Comparison of ENCODE assay signal across 12 cellular contexts in genomic region chr9:110110154-110110553, GRCh38.
A peak's percentile ranks its signal among the peaks of the same experiment; 100 is the strongest.
DNase-seq lines count a peak whose midpoint lies in the region; ATAC-seq, FAIRE-seq and TF ChIP-seq lines count a peak whose summit lies in the region.
"Had no signal": no experiment of that assay in that cellular context is flagged by ENCODE, and none has a peak within 500 bp of the region (broad histone marks: within the 10 kb centered on the region; RNA-seq: fewer than 3 reads in every experiment).

No MANE protein-coding gene starts in this region.

- H3K27me3 ChIP-seq in spleen (replicated peaks in 1 of 7) = no peaks in the 10 kb centered on the region
- H3K27me3 ChIP-seq: right atrium auricular region had no signal

- no peak for FAIRE-seq in GM12892 (lab: Jason Lieb, UNC)
- FAIRE-seq: astrocyte had no signal

- H3K27ac ChIP-seq in spleen = peak overlapping the region in 5 of 8 donors; percentile 11 to 64 (median 49)
- H3K27ac ChIP-seq: epithelial cell of prostate, right atrium auricular region had no signal

- peak; percentile 60 for ATAC-seq in GM19025 (IDR thresholded peaks at IDR 0.05; ENCODE audit: low read depth, unreplicated experiment)
- ATAC-seq in GM21825 (IDR thresholded peaks at IDR 0.05; ENCODE audit: unreplicated experiment) = peak; percentile 82
- ATAC-seq in HG03457 (IDR thresholded peaks at IDR 0.05; ENCODE audit: unreplicated experiment) = peak; percentile 60

- peaks cover 12 to 90% (median 54%) of the 10 kb centered on the region in 6 donors for H3K4me1 ChIP-seq in spleen

- no peaks in the 10 kb centered on the region for H3K9me3 ChIP-seq in spleen
- H3K9me3 ChIP-seq: right atrium auricular region had no signal

- intact Hi-C loops in spleen (cut with DNase I; ENCODE audit: low total_unique reads) = no loop called here

- TF ChIP-seq CTCF in spleen (IDR thresholded peaks at IDR 0.05 in 8 of 11, conservative IDR thresholded peaks at IDR 0.05 in 3 of 11) = no peak

- 59 to 80% (median 60%) methylated on average over 2 of the region's 2 CpGs for WGBS in spleen, 5 donors

- no peak for TF ChIP-seq POLR2A in spleen (IDR thresholded peaks at IDR 0.05)
- TF ChIP-seq POLR2A in GM12892 (IDR thresholded peaks at IDR 0.05; ENCODE audit: low read depth, low read length) = no peak

- no peak overlapping the region for H3K4me3 ChIP-seq in spleen
- H3K4me3 ChIP-seq: right atrium auricular region had no signal

- H3K36me3 ChIP-seq in spleen = no peaks in the 10 kb centered on the region
- H3K36me3 ChIP-seq: right atrium auricular region had no signal

- DNase-seq in spleen (no peak), OCI-M2 (lab: John Stamatoyannopoulos, UW; ENCODE audit: unreplicated experiment) (no peak), NCI-H2171 treated with DMSO at 0.1 percent for 48 hours (lab: John Stamatoyannopoulos, UW) (no peak), NCI-H2107 (lab: John Stamatoyannopoulos, UW) (no peak), GM12892 (ENCODE audit: insufficient read length) (no peak)
- DNase-seq: NCI-H748 treated with DMSO at 0.1 percent for 48 hours had no signal
